In the genomic region with DNA sequence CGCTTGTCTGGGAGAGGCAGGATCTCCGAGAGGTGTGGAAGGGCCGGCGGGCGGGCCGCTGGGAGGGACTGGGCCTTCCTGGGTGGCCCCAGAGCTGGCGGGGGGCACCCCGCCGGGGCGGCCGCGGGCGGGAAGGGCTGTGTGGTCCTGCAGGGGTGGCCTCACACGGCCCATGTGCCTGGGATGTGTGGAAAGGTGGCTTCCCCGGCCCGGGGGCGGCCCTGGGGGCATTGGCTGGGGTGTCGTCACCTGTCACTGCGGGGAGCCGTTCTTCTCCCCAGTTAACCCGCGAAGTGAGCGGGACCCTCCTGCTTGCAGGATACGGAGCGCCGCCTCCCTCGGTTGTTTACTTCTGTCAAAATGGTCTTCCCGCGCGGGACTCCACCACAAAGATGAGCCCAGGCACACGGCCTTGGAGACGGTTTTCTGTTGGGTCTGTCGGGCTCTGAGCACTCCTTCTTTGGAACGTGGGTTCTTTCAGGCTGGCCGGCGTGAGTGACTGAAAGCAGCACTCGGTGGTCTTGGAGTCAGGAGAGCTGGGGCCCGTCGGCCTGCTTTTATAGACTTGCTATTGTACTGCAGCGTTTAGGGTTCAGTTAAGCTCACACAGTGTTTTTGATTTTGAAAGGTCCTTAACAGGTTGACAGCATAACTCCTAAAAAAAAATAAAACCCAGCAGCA, we compare ENCODE assay signal across 1 cellular context.
TF ChIP-seq lines count a peak whose summit lies in the region.

No MANE protein-coding gene starts in this region.

TF ChIP-seq in GM12878, 131 proteins besides CTCF, POLR2A, EP300 and RAD21 (continued from another document):
- no peak for TF ChIP-seq SKIL (IDR thresholded peaks at IDR 0.05; ENCODE audit: low read depth, poor library complexity, severe bottlenecking)
- 0 out of 2 replicates have a peak, but pooled peaks have one; percentile 16 for TF ChIP-seq ATF7 (IDR thresholded peaks at IDR 0.05; ENCODE audit: low read depth)
- no peak for TF ChIP-seq RAD51 (IDR thresholded peaks at IDR 0.05)
- TF ChIP-seq IKZF1 (conservative IDR thresholded peaks at IDR 0.05) = no peak
- TF ChIP-seq BCL11A (IDR thresholded peaks at IDR 0.05; ENCODE audit: low read depth, low read length) = no peak
- TF ChIP-seq MXI1 (IDR thresholded peaks at IDR 0.05; ENCODE audit: low read depth, low read length) = peak; percentile 45; the same call in 1 of the 2 replicates
- TF ChIP-seq EGR1 (IDR thresholded peaks at IDR 0.05; ENCODE audit: borderline replicate concordance in 1 of 2, low read depth in 2 of 2, low read length in 2 of 2) = peak in 1 of 2 experiments; percentile 61; a peak in 1 of 3 replicates
- no peak for TF ChIP-seq CBX3 (IDR thresholded peaks at IDR 0.05; ENCODE audit: borderline replicate concordance, low read depth)
- peak; percentile 44; the same call in 1 of the 2 replicates for TF ChIP-seq CREM (IDR thresholded peaks at IDR 0.05; ENCODE audit: low read depth)
- 0 out of 2 replicates have a peak, but pooled peaks have one; percentile 66 for TF ChIP-seq CREB1 (IDR thresholded peaks at IDR 0.05; ENCODE audit: low read depth)
- peak; percentile 73; the same call in 1 of the 2 replicates for TF ChIP-seq SIN3A (IDR thresholded peaks at IDR 0.05; ENCODE audit: low read depth, low read length)
- no peak; the same call in 1 of the 2 replicates for TF ChIP-seq RB1 (IDR thresholded peaks at IDR 0.05; ENCODE audit: borderline replicate concordance)
- no peak for TF ChIP-seq POU2F2 (IDR thresholded peaks at IDR 0.05; ENCODE audit: borderline replicate concordance, low read depth, low read length)
- no peak for TF ChIP-seq GABPA (IDR thresholded peaks at IDR 0.05; ENCODE audit: low read depth)
- TF ChIP-seq ASH2L (IDR thresholded peaks at IDR 0.05; ENCODE audit: borderline replicate concordance, low read depth) = 0 out of 2 replicates have a peak, but pooled peaks have one; percentile 20
- no peak for TF ChIP-seq SIX5 (IDR thresholded peaks at IDR 0.05; ENCODE audit: low read depth, low read length, severe bottlenecking)
- TF ChIP-seq NR2C1 (IDR thresholded peaks at IDR 0.05) = no peak
- no peak for TF ChIP-seq MEF2B (IDR thresholded peaks at IDR 0.05; ENCODE audit: partially characterized antibody, poor library complexity, severe bottlenecking)
- TF ChIP-seq NKRF (conservative IDR thresholded peaks at IDR 0.05) = no peak; the same call in none of the 2 replicates
- TF ChIP-seq TCF3 (IDR thresholded peaks at IDR 0.05; ENCODE audit: borderline replicate concordance, insufficient read depth, low read depth, low read length) = no peak
- no peak for TF ChIP-seq ZZZ3 (IDR thresholded peaks at IDR 0.05; ENCODE audit: control insufficient read depth, insufficient read length, low read depth)
- TF ChIP-seq HDGF (IDR thresholded peaks at IDR 0.05) = no peak
- TF ChIP-seq BACH1 (IDR thresholded peaks at IDR 0.05; ENCODE audit: borderline replicate concordance) = peak; percentile 13; the same call in 1 of the 2 replicates
- TF ChIP-seq SUZ12 (IDR thresholded peaks at IDR 0.05; ENCODE audit: unreplicated experiment) = no peak
- peak; percentile 58; the same call in 1 of the 2 replicates for TF ChIP-seq POLR2AphosphoS5 (IDR thresholded peaks at IDR 0.05; ENCODE audit: low read length)
- TF ChIP-seq BHLHE40 (IDR thresholded peaks at IDR 0.05; ENCODE audit: borderline replicate concordance in 1 of 2, low read depth in 2 of 2, low read length in 1 of 2) = no peak
- TF ChIP-seq STAT3 (IDR thresholded peaks at IDR 0.05; ENCODE audit: low read depth, low read length) = no peak
- 0 out of 2 replicates have a peak, but pooled peaks have one; percentile 16 for TF ChIP-seq RUNX3 (IDR thresholded peaks at IDR 0.05; ENCODE audit: low read length)
- peak; percentile 43 for TF ChIP-seq PKNOX1 (IDR thresholded peaks at IDR 0.05)
- TF ChIP-seq ZNF207 (IDR thresholded peaks at IDR 0.05; ENCODE audit: borderline replicate concordance) = no peak
- TF ChIP-seq, protein P1, sequence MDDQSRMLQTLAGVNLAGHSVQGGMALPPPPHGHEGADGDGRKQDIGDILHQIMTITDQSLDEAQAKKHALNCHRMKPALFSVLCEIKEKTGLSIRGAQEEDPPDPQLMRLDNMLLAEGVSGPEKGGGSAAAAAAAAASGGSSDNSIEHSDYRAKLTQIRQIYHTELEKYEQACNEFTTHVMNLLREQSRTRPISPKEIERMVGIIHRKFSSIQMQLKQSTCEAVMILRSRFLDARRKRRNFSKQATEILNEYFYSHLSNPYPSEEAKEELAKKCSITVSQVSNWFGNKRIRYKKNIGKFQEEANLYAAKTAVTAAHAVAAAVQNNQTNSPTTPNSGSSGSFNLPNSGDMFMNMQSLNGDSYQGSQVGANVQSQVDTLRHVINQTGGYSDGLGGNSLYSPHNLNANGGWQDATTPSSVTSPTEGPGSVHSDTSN (IDR thresholded peaks at IDR 0.05; ENCODE audit: insufficient replicate concordance, low read depth, low read length) = no peak
- TF ChIP-seq, protein P2, sequence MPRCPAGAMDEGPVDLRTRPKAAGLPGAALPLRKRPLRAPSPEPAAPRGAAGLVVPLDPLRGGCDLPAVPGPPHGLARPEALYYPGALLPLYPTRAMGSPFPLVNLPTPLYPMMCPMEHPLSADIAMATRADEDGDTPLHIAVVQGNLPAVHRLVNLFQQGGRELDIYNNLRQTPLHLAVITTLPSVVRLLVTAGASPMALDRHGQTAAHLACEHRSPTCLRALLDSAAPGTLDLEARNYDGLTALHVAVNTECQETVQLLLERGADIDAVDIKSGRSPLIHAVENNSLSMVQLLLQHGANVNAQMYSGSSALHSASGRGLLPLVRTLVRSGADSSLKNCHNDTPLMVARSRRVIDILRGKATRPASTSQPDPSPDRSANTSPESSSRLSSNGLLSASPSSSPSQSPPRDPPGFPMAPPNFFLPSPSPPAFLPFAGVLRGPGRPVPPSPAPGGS (IDR thresholded peaks at IDR 0.05; ENCODE audit: borderline replicate concordance, insufficient read depth, low read depth, low read length, poor library complexity, severe bottlenecking) = no peak
- TF ChIP-seq PAX8 (IDR thresholded peaks at IDR 0.05) = no peak
- TF ChIP-seq CBFB (IDR thresholded peaks at IDR 0.05; ENCODE audit: low read depth) = no peak
- TF ChIP-seq LARP7 (IDR thresholded peaks at IDR 0.05) = no peak
- no peak for TF ChIP-seq PRDM15 (CRISPR knock-in tag; IDR thresholded peaks at IDR 0.05)
- no peak for TF ChIP-seq MYC (IDR thresholded peaks at IDR 0.05; ENCODE audit: insufficient read depth, insufficient read length, insufficient replicate concordance, low read length, severe bottlenecking)
- TF ChIP-seq ZNF217 (IDR thresholded peaks at IDR 0.05) = no peak
- no peak for TF ChIP-seq HSF1 (IDR thresholded peaks at IDR 0.05; ENCODE audit: low read depth, low read length)
- TF ChIP-seq RFX5 (IDR thresholded peaks at IDR 0.05; ENCODE audit: low read depth, low read length) = peak; percentile 91
